Comparison of ENCODE assay signal across 15 cellular contexts in genomic region chr9:105859428-105860091, GRCh38.
DNase-seq lines count a peak whose midpoint lies in the region; ATAC-seq and TF ChIP-seq lines count a peak whose summit lies in the region.
"Had no signal": no experiment of that assay in that cellular context is flagged by ENCODE, and none has a peak within 500 bp of the region (broad histone marks: within the 10 kb centered on the region; RNA-seq: fewer than 3 reads in every experiment).

No MANE protein-coding gene starts in this region.

- H3K23ac ChIP-seq in neuronal stem cell (ENCODE audit: low read depth, low read length, poor library complexity): no peak overlapping the region

- H3K27me3 Mint-ChIP-seq in activated B cell treated with CpG ODN at 0.5 μM for 24 hours (no peaks in the 10 kb centered on the region), naive B cell (no peaks in the 10 kb centered on the region)
- peaks cover 3 to 9% of the 10 kb centered on the region in 2 donors for H3K27me3 Mint-ChIP-seq in CD8-positive, alpha-beta memory T cell

- no peak overlapping the region for H2BK12ac ChIP-seq in neuronal stem cell (ENCODE audit: low read length)

- H3K9ac ChIP-seq in SK-N-SH (no peak overlapping the region), neuronal stem cell (ENCODE audit: low read depth, low read length, poor library complexity) (no peak overlapping the region)

- H3K14ac ChIP-seq in neuronal stem cell (ENCODE audit: low read length): no peak overlapping the region

- no peak overlapping the region for H3K18ac ChIP-seq in neuronal stem cell (ENCODE audit: low read length)

- TF ChIP-seq CTCF in SK-N-SH (IDR thresholded peaks at IDR 0.05): no peak
- TF ChIP-seq CTCF in activated B cell treated with CpG ODN at 0.5 μM for 24 hours (IDR thresholded peaks at IDR 0.05): peak; percentile 34

- no peak for TF ChIP-seq RAD21 in SK-N-SH (IDR thresholded peaks at IDR 0.05; ENCODE audit: low read length)

- no peaks in the 10 kb centered on the region for H3K79me2 ChIP-seq in SK-N-SH (ENCODE audit: insufficient read depth)

- H3K4me2 ChIP-seq in SK-N-SH (no peak overlapping the region), neuronal stem cell (ENCODE audit: insufficient read depth, low read length, poor library complexity, severe bottlenecking) (no peak overlapping the region)
- H3K4me2 ChIP-seq: A549 had no signal

- H3K4me3 ChIP-seq in SK-N-SH (ENCODE audit: low read depth in 2 of 2, low read length in 1 of 2): no peak overlapping the region
- H3K4me3 ChIP-seq in neuronal stem cell (ENCODE audit: low read length in 2 of 2): no peak overlapping the region
- H3K4me3 ChIP-seq in CD8-positive, alpha-beta memory T cell (ENCODE audit: low read length): no peak overlapping the region
- H3K4me3 ChIP-seq: A549, gastroesophageal sphincter, spleen had no signal

- no peak for TF ChIP-seq EP300 in SK-N-SH (IDR thresholded peaks at IDR 0.05; ENCODE audit: borderline replicate concordance in 1 of 2, low read depth in 1 of 2, low read length in 1 of 2)

- intact Hi-C loops in activated B cell treated with CpG ODN at 0.5 μM for 24 hours (cut with micrococcal nuclease): no loop called here

- H3K36me3 ChIP-seq in SK-N-SH (replicated peaks in 1 of 2; ENCODE audit: control insufficient read depth in 1 of 2, insufficient read depth in 2 of 2, low read length in 1 of 2) (no peaks in the 10 kb centered on the region), neuronal stem cell (replicated peaks in 1 of 2; ENCODE audit: control insufficient read depth in 2 of 2, insufficient read depth in 2 of 2, low read length in 2 of 2) (no peaks in the 10 kb centered on the region)
- no peaks in the 10 kb centered on the region for H3K36me3 ChIP-seq in CD8-positive, alpha-beta memory T cell (ENCODE audit: insufficient read depth, low read length)
- H3K36me3 ChIP-seq: gastroesophageal sphincter, spleen had no signal

- no peaks in the 10 kb centered on the region for H3F3A ChIP-seq in SK-N-SH (replicated peaks; ENCODE audit: insufficient read depth)

- H2AFZ ChIP-seq in SK-N-SH (ENCODE audit: low read depth) (0 out of 2 replicates have a peak overlapping the region, but pooled peaks have one; percentile 31), neuronal stem cell (ENCODE audit: low read length) (no peak overlapping the region)

- no peaks in the 10 kb centered on the region for H3K9me3 ChIP-seq in SK-N-SH
- H3K9me3 ChIP-seq in neuronal stem cell (replicated peaks in 1 of 2; ENCODE audit: control insufficient read depth in 2 of 2, insufficient read depth in 1 of 2, low read depth in 1 of 2, low read length in 2 of 2): peaks cover 0 to 3% of the 10 kb centered on the region in 2 donors
- no peaks in the 10 kb centered on the region for H3K9me3 ChIP-seq in CD8-positive, alpha-beta memory T cell (ENCODE audit: low read length)
- H3K9me3 ChIP-seq: A549, gastroesophageal sphincter had no signal

- H2BK5ac ChIP-seq in neuronal stem cell (ENCODE audit: low read length): no peak overlapping the region

- H3K4me3 Mint-ChIP-seq in activated B cell treated with CpG ODN at 0.5 μM for 24 hours (no peak overlapping the region), naive B cell (peak overlapping the region; percentile 10 to 77 (median 44))
- H3K4me3 Mint-ChIP-seq in CD8-positive, alpha-beta memory T cell: peak overlapping the region in 2 of 7 donors; percentile 3 to 9

- H4K20me1 ChIP-seq in SK-N-SH (ENCODE audit: insufficient read depth): no peaks in the 10 kb centered on the region

- POLR2A ChIA-PET in SK-N-SH (lab: Yijun Ruan, JAX) (no interaction called here), activated B cell treated with CpG ODN at 0.5 μM for 24 hours (lab: Charles Lee) (no interaction called here)
- POLR2A ChIA-PET in CD8-positive, alpha-beta memory T cell (lab: Charles Lee): no interaction called here

- ATAC-seq in SK-N-SH treated with all-trans-retinoic acid at 6 μM for 48 hours (no peak), HG03520 (IDR thresholded peaks at IDR 0.05; ENCODE audit: unreplicated experiment) (peak; percentile 48), activated B cell treated with CpG ODN at 0.5 μM for 24 hours (ENCODE audit: low read depth) (no peak), naive B cell (ENCODE audit: low read depth in 2 of 2) (peak; percentile 41 to 62)
- ATAC-seq: A549, gastroesophageal sphincter had no signal

- H3K27ac Mint-ChIP-seq in activated B cell treated with CpG ODN at 0.5 μM for 24 hours (peak overlapping the region; percentile 7), naive B cell (peak overlapping the region in 5 of 6 donors; percentile 37 to 92 (median 79))
- H3K27ac Mint-ChIP-seq in CD8-positive, alpha-beta memory T cell: peak overlapping the region in 3 of 8 donors; percentile 8 to 49 (median 25)

- H3K9me3 Mint-ChIP-seq in activated B cell treated with CpG ODN at 0.5 μM for 24 hours (peaks cover 4% of the 10 kb centered on the region), naive B cell (peaks cover 2 to 13% (median 10%) of the 10 kb centered on the region in 7 donors)
- peaks cover 4 to 26% (median 15%) of the 10 kb centered on the region in 5 donors for H3K9me3 Mint-ChIP-seq in CD8-positive, alpha-beta memory T cell

- H3K9me2 ChIP-seq in SK-N-SH: no peaks in the 10 kb centered on the region

- H2BK120ac ChIP-seq in neuronal stem cell (ENCODE audit: low read depth, low read length): no peak overlapping the region

- no peak overlapping the region for H2BK15ac ChIP-seq in neuronal stem cell (ENCODE audit: low read length)

- no peak overlapping the region for H2AK5ac ChIP-seq in neuronal stem cell (ENCODE audit: low read depth, low read length)

- H4K91ac ChIP-seq in neuronal stem cell (ENCODE audit: low read depth, low read length, poor library complexity): no peak overlapping the region

- CTCF ChIA-PET in SK-N-SH (lab: Yijun Ruan, JAX) (no interaction called here), activated B cell treated with CpG ODN at 0.5 μM for 24 hours (lab: Charles Lee) (no interaction called here)
- CTCF ChIA-PET in CD8-positive, alpha-beta memory T cell (lab: Charles Lee): interaction anchor here (0.9 to 1.5 kb wide), 2 partner anchors 22 kb away, joined by 3 read pairs; no protein-coding TSS in a partner anchor

- H3K4me1 Mint-ChIP-seq in activated B cell treated with CpG ODN at 0.5 μM for 24 hours (peaks cover 24% of the 10 kb centered on the region), naive B cell (peaks cover 25 to 33% (median 28%) of the 10 kb centered on the region in 3 donors)
- H3K4me1 Mint-ChIP-seq in CD8-positive, alpha-beta memory T cell: peaks cover 14 to 22% (median 16%) of the 10 kb centered on the region in 3 donors

- H3K36me3 Mint-ChIP-seq in activated B cell treated with CpG ODN at 0.5 μM for 24 hours (ENCODE audit: low read depth): no peaks in the 10 kb centered on the region
- H3K36me3 Mint-ChIP-seq in naive B cell: peaks cover 0 to 15% of the 10 kb centered on the region in 2 donors
- no peaks in the 10 kb centered on the region for H3K36me3 Mint-ChIP-seq in CD8-positive, alpha-beta memory T cell

- DNase-seq in SK-N-SH (no peak), activated B cell treated with CpG ODN at 0.5 μM for 24 hours (no peak), naive B cell (peak; percentile 17), neuronal stem cell (ENCODE audit: low spot score) (no peak), Ammon's horn (ENCODE audit: low spot score) (no peak)
- DNase-seq in CD8-positive, alpha-beta memory T cell: no peak
- DNase-seq: activated CD4-positive, CD25-positive, alpha-beta regulatory T cell; caudate nucleus; mesenchymal stem cell; NCI-H524 treated with DMSO at 0.1 percent for 48 hours; spleen had no signal

- H3K4ac ChIP-seq in neuronal stem cell (ENCODE audit: low read length): no peak overlapping the region

- no peak overlapping the region for H4K8ac ChIP-seq in neuronal stem cell (ENCODE audit: low read depth, low read length)

- H3K4me1 ChIP-seq in SK-N-SH (ENCODE audit: control insufficient read depth in 1 of 2, insufficient read depth in 2 of 2, low read depth in 1 of 2, low read length in 1 of 2) (peaks cover 0 to 13% of the 10 kb centered on the region in 2 experiments; a peak in 2 of 4 replicates), neuronal stem cell (ENCODE audit: control insufficient read depth in 2 of 2, insufficient read depth in 1 of 2, low read depth in 1 of 2, low read length in 2 of 2) (no peaks in the 10 kb centered on the region)
- peaks cover 20% of the 10 kb centered on the region for H3K4me1 ChIP-seq in CD8-positive, alpha-beta memory T cell (ENCODE audit: insufficient read depth, low read length)
- H3K4me1 ChIP-seq: A549, gastroesophageal sphincter had no signal

- H3K27ac ChIP-seq in SK-N-SH (ENCODE audit: low read depth in 2 of 2, low read length in 1 of 2): no peak overlapping the region
- H3K27ac ChIP-seq in neuronal stem cell (replicated peaks; ENCODE audit: low read length): no peak overlapping the region
- no peak overlapping the region for H3K27ac ChIP-seq in CD8-positive, alpha-beta memory T cell (ENCODE audit: low read depth, low read length)
- H3K27ac ChIP-seq: A549, gastroesophageal sphincter had no signal

- no peaks in the 10 kb centered on the region for H3K79me1 ChIP-seq in neuronal stem cell (ENCODE audit: low read depth, low read length)

- H3K27me3 ChIP-seq in SK-N-SH (ENCODE audit: insufficient read depth) (no peaks in the 10 kb centered on the region), neuronal stem cell (ENCODE audit: control insufficient read depth in 3 of 3, insufficient read depth in 3 of 3, low read depth in 1 of 3, low read length in 3 of 3) (no peaks in the 10 kb centered on the region)
- H3K27me3 ChIP-seq in CD8-positive, alpha-beta memory T cell (ENCODE audit: insufficient read depth, low read length, poor library complexity, severe bottlenecking): no peaks in the 10 kb centered on the region
- H3K27me3 ChIP-seq: gastroesophageal sphincter, spleen had no signal

TF ChIP-seq in SK-N-SH treated with all-trans-retinoic acid at 6 μM for 48 hours, 23 proteins besides CTCF, POLR2A, EP300 and RAD21 (continues in another document):
- TF ChIP-seq BACH2 (CRISPR knock-in tag; IDR thresholded peaks at IDR 0.05; ENCODE audit: borderline replicate concordance) (no peak), ESRRG (CRISPR knock-in tag; IDR thresholded peaks at IDR 0.05) (no peak)

Comparison
In these comparisons a context has a peak if more than half of its experiments do, and no peak if none do; other contexts are left out.
1. ATAC-seq: peak in HG03520 (single experiment) and naive B cell (2 of 2); none in SK-N-SH treated with all-trans-retinoic acid at 6 μM for 48 hours (single experiment) and activated B cell treated with CpG ODN at 0.5 μM for 24 hours (single experiment).